In genomic region chr5:76692274-76692540, GRCh38 we compare ENCODE assay signal across 17 cellular contexts. TPM values are rescaled to one million over a fixed set of nuclear protein-coding genes. Genes with fewer than 3 reads are reported as not detected.
A peak's percentile ranks its signal among the peaks of the same experiment; 100 is the strongest.
DNase-seq lines count a peak whose midpoint lies in the region; ATAC-seq, FAIRE-seq and TF ChIP-seq lines count a peak whose summit lies in the region.
"Had no signal": no experiment of that assay in that cellular context is flagged by ENCODE, and none has a peak within 500 bp of the region (broad histone marks: within the 10 kb centered on the region; RNA-seq: fewer than 3 reads in every experiment).

No MANE protein-coding gene starts in this region.

- H2AFZ ChIP-seq in hepatocyte, result no peak overlapping the region

- no peak for ATAC-seq in activated T-cell treated with anti-CD3 and anti-CD28 coated beads, Interleukin-2, amount 50 U/mL, for 72 hours (replicated peaks in 1 of 2)
- no peak for ATAC-seq in HG02678 (IDR thresholded peaks at IDR 0.05; ENCODE audit: unreplicated experiment)

- H3K4me1 ChIP-seq in SJSA1 (replicated peaks) (peaks cover 56% of the 10 kb centered on the region), hepatocyte (ENCODE audit: insufficient read depth) (peaks cover 31% of the 10 kb centered on the region), skeletal muscle tissue (ENCODE audit: control insufficient read depth in 3 of 3, insufficient read depth in 3 of 3, low read length in 3 of 3) (peaks cover 0 to 5% (median 5%) of the 10 kb centered on the region in 3 donors)
- H3K4me1 ChIP-seq: vagina had no signal

- no peak overlapping the region for H3K4me3 ChIP-seq in SJSA1
- H3K4me3 ChIP-seq in hepatocyte, result no peak overlapping the region
- no peak overlapping the region for H3K4me3 ChIP-seq in skeletal muscle tissue (ENCODE audit: low read length in 3 of 3)
- H3K4me3 ChIP-seq: vagina had no signal

- no peak for FAIRE-seq in HTR-8/SVneo (lab: Jason Lieb, UNC)

- no peak for DNase-seq in activated T-cell treated with anti-CD3 and anti-CD28 coated beads, Interleukin-2, amount 50 U/mL, for 72 hours
- DNase-seq in activated T-cell treated with anti-CD3 and anti-CD28 coated beads, Interleukin-2, amount 50 U/mL, for 1 hour, result no peak
- no peak for DNase-seq in SJSA1 (ENCODE audit: low read depth in 1 of 2, low spot score in 2 of 2)
- DNase-seq in hepatocyte (ENCODE audit: low spot score), result no peak
- DNase-seq in SKM-1 treated with dmso at 0.1 percent for 144 hours (lab: John Stamatoyannopoulos, UW; ENCODE audit: unreplicated experiment), result no peak
- DNase-seq in HTR-8/SVneo (ENCODE audit: insufficient read length, low spot score), result no peak
- DNase-seq: activated CD8-positive, alpha-beta memory T cell treated with anti-CD3 and anti-CD28 coated beads for 24 hours; activated gamma-delta T cell; CD8-positive, alpha-beta memory T cell; hippocampal formation; NCI-H2107; NCI-H526; posterior cingulate gyrus had no signal

- peaks cover 4 to 14% of the 10 kb centered on the region in 2 donors for H3K36me3 Mint-ChIP-seq in activated T-cell treated with anti-CD3 and anti-CD28 coated beads, Interleukin-2, amount 50 U/mL, for 72 hours (ENCODE audit: insufficient read depth in 2 of 2)

- no peak overlapping the region for H3K9ac ChIP-seq in skeletal muscle tissue (ENCODE audit: low read depth in 1 of 3, low read length in 3 of 3)

- H3K27me3 ChIP-seq in SJSA1 (replicated peaks) (no peaks in the 10 kb centered on the region), hepatocyte (no peaks in the 10 kb centered on the region), skeletal muscle tissue (ENCODE audit: control insufficient read depth in 3 of 3, insufficient read depth in 3 of 3, low read length in 3 of 3) (no peaks in the 10 kb centered on the region)
- H3K27me3 ChIP-seq: vagina had no signal

- peaks cover 23% of the 10 kb centered on the region for H3K4me1 Mint-ChIP-seq in activated T-cell treated with anti-CD3 and anti-CD28 coated beads, Interleukin-2, amount 50 U/mL, for 72 hours (ENCODE audit: low read depth)

- peak overlapping the region; percentile 89 for H3K27ac Mint-ChIP-seq in activated T-cell treated with anti-CD3 and anti-CD28 coated beads, Interleukin-2, amount 50 U/mL, for 72 hours
- H3K27ac Mint-ChIP-seq: IgD-negative memory B cell had no signal

- H3K9me3 ChIP-seq in SJSA1 (replicated peaks) (no peaks in the 10 kb centered on the region), hepatocyte (ENCODE audit: low read depth) (no peaks in the 10 kb centered on the region), skeletal muscle tissue (ENCODE audit: control insufficient read depth in 3 of 3, low read length in 3 of 3) (no peaks in the 10 kb centered on the region)
- H3K9me3 ChIP-seq: vagina had no signal

- H3K9me2 ChIP-seq in hepatocyte (replicated peaks; ENCODE audit: insufficient read depth), result no peaks in the 10 kb centered on the region

- H3K27me3 Mint-ChIP-seq in activated T-cell treated with anti-CD3 and anti-CD28 coated beads, Interleukin-2, amount 50 U/mL, for 72 hours (ENCODE audit: low read depth), result no peaks in the 10 kb centered on the region
- H3K27me3 Mint-ChIP-seq: CD8-positive, alpha-beta memory T cell; IgD-negative memory B cell had no signal

- no peak overlapping the region for H3K4me2 ChIP-seq in hepatocyte

- H3K4me3 Mint-ChIP-seq in activated T-cell treated with anti-CD3 and anti-CD28 coated beads, Interleukin-2, amount 50 U/mL, for 72 hours, result peak overlapping the region; percentile 54 to 76
- H3K4me3 Mint-ChIP-seq: CD8-positive, alpha-beta memory T cell; IgD-negative memory B cell had no signal

- H3K27ac ChIP-seq in SJSA1 (peak overlapping the region; percentile 88), hepatocyte (peak overlapping the region; percentile 85), skeletal muscle tissue (ENCODE audit: low read depth, low read length) (peak overlapping the region; percentile 37)
- H3K27ac ChIP-seq: vagina had no signal

- no peaks in the 10 kb centered on the region for H3K79me2 ChIP-seq in hepatocyte

- H3K36me3 ChIP-seq in SJSA1 (no peaks in the 10 kb centered on the region), hepatocyte (replicated peaks; ENCODE audit: insufficient read depth, low read depth) (no peaks in the 10 kb centered on the region), skeletal muscle tissue (ENCODE audit: control insufficient read depth in 3 of 3, insufficient read depth in 3 of 3, low read length in 3 of 3) (no peaks in the 10 kb centered on the region)
- H3K36me3 ChIP-seq: vagina had no signal

- TF ChIP-seq CTCF in hepatocyte (IDR thresholded peaks at IDR 0.05; ENCODE audit: poor library complexity), result no peak

- no peaks in the 10 kb centered on the region for H4K20me1 ChIP-seq in hepatocyte (ENCODE audit: insufficient read depth, poor library complexity, severe bottlenecking)

- WGBS in hepatocyte (ENCODE audit: low lambda C conversion rate, missing lambda C conversion rate), result 94% methylated on average over 6 of the region's 6 CpGs

- H3K9me3 Mint-ChIP-seq in activated T-cell treated with anti-CD3 and anti-CD28 coated beads, Interleukin-2, amount 50 U/mL, for 72 hours, result no peaks in the 10 kb centered on the region
- H3K9me3 Mint-ChIP-seq: CD8-positive, alpha-beta memory T cell; IgD-negative memory B cell had no signal

RNA-seq across cellular contexts. Expression of gene F2R, which starts 23.7 kb away (rescaled TPM):
- 10 to 100 TPM in 1 of 2 donors, 1 to 10 TPM in 1; 4.5 to 10.6 TPM for total RNA-seq in activated T-cell treated with anti-CD3 and anti-CD28 coated beads, Interleukin-2, amount 50 U/mL, for 72 hours
- 61.4 and 95.4 TPM in 2 replicates for total RNA-seq in SJSA1 (2014; rRNA removed; shearing (Covaris generic))
- total RNA-seq in hepatocyte, result 48.1 and 48.9 TPM in 2 replicates
- polyA plus RNA-seq in hepatocyte, result 27.1 and 33.5 TPM in 2 replicates
- 13.0 TPM for total RNA-seq in skeletal muscle tissue

Comparison
In these comparisons a context has a peak if more than half of its experiments do, and no peak if none do; other contexts are left out.
1. H3K27ac ChIP-seq: peak in every context shown above with its lines; median percentile 88 in SJSA1; 85 in hepatocyte; 37 in skeletal muscle tissue.